ENCODE assay signal across 9 cellular contexts in the genomic region with DNA sequence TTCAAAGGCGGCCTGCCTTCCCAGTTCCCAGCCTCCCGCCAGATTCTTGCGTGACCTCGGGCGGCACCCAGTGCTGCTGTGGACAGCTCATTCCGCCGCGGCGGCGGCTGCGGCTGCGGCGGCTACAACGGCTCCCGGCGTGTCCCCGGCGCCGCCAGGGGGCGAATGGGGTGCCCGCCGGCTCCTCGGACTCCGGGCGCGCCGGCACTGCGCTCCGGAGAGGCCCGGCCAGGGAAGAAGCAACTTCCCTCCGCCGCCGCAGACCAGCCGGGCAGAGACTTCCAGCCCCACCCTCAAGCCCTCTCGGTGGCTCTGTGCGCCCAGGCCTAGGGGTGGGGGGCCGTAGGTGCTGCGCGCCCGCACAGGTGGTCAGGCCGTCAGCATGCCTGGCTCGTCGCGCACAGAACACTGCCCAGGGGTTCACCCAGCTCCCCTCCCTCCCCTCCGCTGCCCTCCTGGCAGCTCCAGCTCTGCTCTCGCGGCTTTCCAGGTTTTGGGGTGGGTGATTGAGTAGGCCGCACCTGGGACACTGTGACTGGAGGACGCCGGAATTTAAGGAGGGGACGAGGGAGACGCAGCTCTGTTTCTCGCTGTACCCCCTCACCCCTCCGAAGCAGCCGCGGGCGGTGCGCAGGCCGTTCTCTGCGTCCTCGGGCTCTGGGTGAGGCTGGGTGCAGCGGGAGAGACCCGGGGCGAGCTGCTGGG. TPM values are rescaled to one million over a fixed set of nuclear protein-coding genes. Genes with fewer than 3 reads are reported as not detected.
DNase-seq lines count a peak whose midpoint lies in the region; FAIRE-seq and TF ChIP-seq lines count a peak whose summit lies in the region.
"Had no signal": no experiment of that assay in that cellular context is flagged by ENCODE, and none has a peak within 500 bp of the region (broad histone marks: within the 10 kb centered on the region; RNA-seq: fewer than 3 reads in every experiment).

No MANE protein-coding gene starts in this region.

- H2BK15ac ChIP-seq in mesendoderm (replicated peaks; ENCODE audit: low read depth), result no peak overlapping the region

- H2BK5ac ChIP-seq in mesendoderm (ENCODE audit: low read length), result no peak overlapping the region

- H3K36me3 ChIP-seq in endothelial cell of umbilical vein (ENCODE audit: control insufficient read depth in 2 of 2, extremely low read depth in 1 of 2, insufficient read depth in 2 of 2, low read length in 2 of 2) (no peaks in the 10 kb centered on the region), mesendoderm (ENCODE audit: control insufficient read depth, insufficient read depth, low read length) (no peaks in the 10 kb centered on the region)

- H3K4me2 ChIP-seq in endothelial cell of umbilical vein (ENCODE audit: insufficient read depth, low read length) (no peak overlapping the region), mesendoderm (ENCODE audit: low read length) (peak overlapping the region; percentile 56)

- no peak overlapping the region for H2AK5ac ChIP-seq in mesendoderm (ENCODE audit: low read length)

- BruUV-seq in endothelial cell of umbilical vein (replicated peaks; lab: Mats Ljungman, UMichigan), result no TSS peak

- dilution Hi-C loops in endothelial cell of umbilical vein (cut with MboI; ENCODE audit: extremely low pct_ligation_motif_present, low sequenced_read_pairs), result no loop called here

- no peaks in the 10 kb centered on the region for H3K79me1 ChIP-seq in mesendoderm (ENCODE audit: low read length)

- no peak overlapping the region for H3K9ac ChIP-seq in endothelial cell of umbilical vein (replicated peaks; ENCODE audit: extremely low read depth, insufficient read depth, low read length)
- H3K9ac ChIP-seq in mesendoderm (ENCODE audit: low read length), result peak overlapping the region; percentile 51

- H3K4me1 ChIP-seq in endothelial cell of umbilical vein (ENCODE audit: control insufficient read depth, extremely low read depth, insufficient read depth, low read length) (no peaks in the 10 kb centered on the region), mesendoderm (ENCODE audit: control insufficient read depth, low read depth, low read length) (no peaks in the 10 kb centered on the region)

- TF ChIP-seq POLR2A in endothelial cell of umbilical vein (IDR thresholded peaks at IDR 0.05; ENCODE audit: low read depth, low read length), result no peak

- CTCF ChIA-PET in endothelial cell of umbilical vein (lab: Charles Lee), result interaction anchor here (0.6 to 6.6 kb wide), 58 partner anchors 9 to 576 kb away, joined by 3 to 379 read pairs (median 5); a partner anchor contains a TSS

- H3K79me2 ChIP-seq in endothelial cell of umbilical vein (ENCODE audit: control insufficient read depth, insufficient read depth, low read length), result no peaks in the 10 kb centered on the region
- no peaks in the 10 kb centered on the region for H3K79me2 ChIP-seq in mesendoderm (ENCODE audit: control insufficient read depth, insufficient read depth, low read length)

- peak; percentile 74 for FAIRE-seq in endothelial cell of umbilical vein (lab: Jason Lieb, UNC)
- FAIRE-seq: A204.1 had no signal

- peak overlapping the region; percentile 49 for H3K56ac ChIP-seq in mesendoderm (ENCODE audit: low read length)

- intact Hi-C loops in endothelial cell of umbilical vein (cut with micrococcal nuclease), result loop anchor here (2.0 kb wide), 1 partner anchor 39 kb away; no protein-coding TSS in a partner anchor

- DNase-seq in NCI-H1092 treated with DMSO at 0.1 percent for 48 hours (lab: John Stamatoyannopoulos, UW), result peak; percentile 8
- no peak for DNase-seq in NCI-H1092 (lab: John Stamatoyannopoulos, UW)
- peak; percentile 5 for DNase-seq in NCI-H146 treated with DMSO at 0.1 percent for 48 hours (lab: John Stamatoyannopoulos, UW; ENCODE audit: unreplicated experiment)
- peak; percentile 59 for DNase-seq in activated CD8-positive, alpha-beta memory T cell treated with anti-CD3 and anti-CD28 coated beads, Interleukin-2, amount 50 U/mL, for 4 hours
- peak; percentile 61 for DNase-seq in endothelial cell of umbilical vein (ENCODE audit: low read depth, low spot score)
- DNase-seq in mesendoderm, result peak; percentile 67
- peak; percentile 35 for DNase-seq in stimulated activated CD8-positive, alpha-beta memory T cell treated with anti-CD3 and anti-CD28 coated beads, Interleukin-12 subunit alpha, Interleukin-12 subunit beta, amount 100 ng/mL, for 4 hours (ENCODE audit: low read depth)
- no peak for DNase-seq in NCI-H774 (lab: John Stamatoyannopoulos, UW)

- H4K5ac ChIP-seq in mesendoderm (ENCODE audit: low read length), result no peak overlapping the region

- POLR2A ChIA-PET in endothelial cell of umbilical vein (lab: Charles Lee), result interaction anchor here (1.1 kb wide), 1 partner anchor 103 kb away, joined by 3 read pairs; no protein-coding TSS in a partner anchor

- no peak overlapping the region for H3K27ac ChIP-seq in endothelial cell of umbilical vein (ENCODE audit: insufficient read depth, low read depth, low read length)
- no peak overlapping the region for H3K27ac ChIP-seq in mesendoderm (ENCODE audit: low read depth, low read length)

- peak; percentile 67 to 77 for TF ChIP-seq CTCF in endothelial cell of umbilical vein (IDR thresholded peaks at IDR 0.05; ENCODE audit: extremely low read depth in 1 of 2, insufficient read depth in 1 of 2, low read depth in 1 of 2, low read length in 2 of 2)

- H2AFZ ChIP-seq in endothelial cell of umbilical vein (ENCODE audit: low read depth, low read length), result peak overlapping the region; percentile 37

- H3K4ac ChIP-seq in mesendoderm (ENCODE audit: low read depth, low read length), result no peak overlapping the region

- H3K9me3 ChIP-seq in endothelial cell of umbilical vein (replicated peaks; ENCODE audit: control insufficient read depth, insufficient read depth, low read length), result no peaks in the 10 kb centered on the region

- H2BK120ac ChIP-seq in mesendoderm (ENCODE audit: low read depth, low read length), result no peak overlapping the region

- H3K27me3 ChIP-seq in endothelial cell of umbilical vein (ENCODE audit: control insufficient read depth in 2 of 2, insufficient read depth in 2 of 2, low read length in 2 of 2) (peaks cover 0 to 6% of the 10 kb centered on the region in 2 experiments), mesendoderm (ENCODE audit: insufficient read depth, low read length, poor library complexity) (peaks cover 31% of the 10 kb centered on the region)

- no peaks in the 10 kb centered on the region for H3K9me1 ChIP-seq in endothelial cell of umbilical vein (replicated peaks; ENCODE audit: control insufficient read depth, extremely low read depth, insufficient read depth, low read length)

- peak overlapping the region in 1 of 3 experiments; percentile 8 for H3K4me3 ChIP-seq in endothelial cell of umbilical vein (replicated peaks in 1 of 3; ENCODE audit: insufficient read depth in 1 of 3, low read depth in 1 of 3, low read length in 3 of 3)
- no peak overlapping the region for H3K4me3 ChIP-seq in mesendoderm (ENCODE audit: low read length)

- no CpG with 5 or more reads among the region's 64 CpGs for WGBS in mesendoderm (ENCODE audit: extremely low coverage, insufficient coverage, low lambda C conversion rate)

- no peak overlapping the region for H4K8ac ChIP-seq in mesendoderm (ENCODE audit: low read depth, low read length)

- no peak overlapping the region for H3K18ac ChIP-seq in mesendoderm (ENCODE audit: low read length)

- no peaks in the 10 kb centered on the region for H4K20me1 ChIP-seq in endothelial cell of umbilical vein (replicated peaks; ENCODE audit: control insufficient read depth, extremely low read depth, insufficient read depth, low read length)

- no peak overlapping the region for H3K23ac ChIP-seq in mesendoderm (ENCODE audit: low read length)

TF ChIP-seq in endothelial cell of umbilical vein, 7 proteins besides CTCF, POLR2A, EP300 and RAD21 (continues in another document):
- TF ChIP-seq, protein P1, sequence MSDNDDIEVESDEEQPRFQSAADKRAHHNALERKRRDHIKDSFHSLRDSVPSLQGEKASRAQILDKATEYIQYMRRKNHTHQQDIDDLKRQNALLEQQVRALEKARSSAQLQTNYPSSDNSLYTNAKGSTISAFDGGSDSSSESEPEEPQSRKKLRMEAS (IDR thresholded peaks at IDR 0.05; ENCODE audit: insufficient read depth, insufficient read length), result no peak
- TF ChIP-seq GATA2 (IDR thresholded peaks at IDR 0.05; ENCODE audit: insufficient read depth, insufficient read length, low read depth, low read length), result no peak

RNA-seq across cellular contexts. Expression of a gene that starts 20.2 kb away (rescaled TPM):
- total RNA-seq in endothelial cell of umbilical vein, result 2.4 and 3.3 TPM in 2 replicates
- 0.62 and 0.86 TPM in 2 replicates for polyA plus RNA-seq in endothelial cell of umbilical vein
- polyA plus RNA-seq in endothelial cell of umbilical vein (2011; cell fraction: cytosol; rRNA removed), result 0.56 and 0.63 TPM in 2 replicates
- 2.4 and 3.3 TPM in 2 replicates for polyA plus RNA-seq in endothelial cell of umbilical vein (2011; cell fraction: nucleus; rRNA removed)
- polyA plus RNA-seq in endothelial cell of umbilical vein (2012), result 1.5 and 1.6 TPM in 2 replicates
- 2.3 and 2.6 TPM in 2 replicates for polyA minus RNA-seq in endothelial cell of umbilical vein
- polyA minus RNA-seq in endothelial cell of umbilical vein (2011; cell fraction: cytosol; rRNA and poly(A)+ RNA removed), result 0.31 TPM
- 3.5 and 4.8 TPM in 2 replicates for polyA minus RNA-seq in endothelial cell of umbilical vein (2011; cell fraction: nucleus; rRNA and poly(A)+ RNA removed)
- polyA plus RNA-seq in mesendoderm (2013, experiment 1 of 2), result 0.04 TPM
- 0.04 TPM for polyA plus RNA-seq in mesendoderm (2013, experiment 2 of 2)

RNA-seq across cellular contexts. Expression of a gene that starts 29.0 kb away (rescaled TPM):
- total RNA-seq in endothelial cell of umbilical vein, result 28.9 and 36.0 TPM in 2 replicates
- polyA plus RNA-seq in endothelial cell of umbilical vein, result 41.5 and 50.4 TPM in 2 replicates
- polyA plus RNA-seq in endothelial cell of umbilical vein (2011; cell fraction: cytosol; rRNA removed), result 26.3 and 29.5 TPM in 2 replicates
- 6.8 and 12.5 TPM in 2 replicates for polyA plus RNA-seq in endothelial cell of umbilical vein (2011; cell fraction: nucleus; rRNA removed)
- 22.8 and 28.5 TPM in 2 replicates for polyA plus RNA-seq in endothelial cell of umbilical vein (2012)
- polyA minus RNA-seq in endothelial cell of umbilical vein, result 22.2 and 29.3 TPM in 2 replicates
- 64.1 TPM for polyA minus RNA-seq in endothelial cell of umbilical vein (2011; cell fraction: cytosol; rRNA and poly(A)+ RNA removed)
- polyA minus RNA-seq in endothelial cell of umbilical vein (2011; cell fraction: nucleus; rRNA and poly(A)+ RNA removed), result 5.0 and 6.4 TPM in 2 replicates
- 21.9 TPM for polyA plus RNA-seq in mesendoderm (2013, experiment 1 of 2)
- polyA plus RNA-seq in mesendoderm (2013, experiment 2 of 2), result 20.3 TPM

RNA-seq across cellular contexts. Expression of a gene that starts 32.1 kb away (rescaled TPM):
- 8.1 and 8.2 TPM in 2 replicates for total RNA-seq in endothelial cell of umbilical vein
- 1.1 and 1.3 TPM in 2 replicates for polyA plus RNA-seq in endothelial cell of umbilical vein
- polyA plus RNA-seq in endothelial cell of umbilical vein (2011; cell fraction: cytosol; rRNA removed), result 1.2 TPM in 2 replicates
- 1.8 and 2.4 TPM in 2 replicates for polyA plus RNA-seq in endothelial cell of umbilical vein (2011; cell fraction: nucleus; rRNA removed)
- 2.8 and 3.3 TPM in 2 replicates for polyA plus RNA-seq in endothelial cell of umbilical vein (2012)
- 3.3 and 4.3 TPM in 2 replicates for polyA minus RNA-seq in endothelial cell of umbilical vein
- polyA minus RNA-seq in endothelial cell of umbilical vein (2011; cell fraction: cytosol; rRNA and poly(A)+ RNA removed), result 6.6 TPM
- 7.5 and 7.9 TPM in 2 replicates for polyA minus RNA-seq in endothelial cell of umbilical vein (2011; cell fraction: nucleus; rRNA and poly(A)+ RNA removed)
- 0.86 TPM for polyA plus RNA-seq in mesendoderm (2013, experiment 1 of 2)
- polyA plus RNA-seq in mesendoderm (2013, experiment 2 of 2), result 0.77 TPM

Comparison
In these comparisons a context has a peak if more than half of its experiments do, and no peak if none do; other contexts are left out.
1. DNase-seq: peak in NCI-H1092 treated with DMSO at 0.1 percent for 48 hours (single experiment), NCI-H146 treated with DMSO at 0.1 percent for 48 hours (single experiment), activated CD8-positive, alpha-beta memory T cell treated with anti-CD3 and anti-CD28 coated beads, Interleukin-2, amount 50 U/mL, for 4 hours (single experiment), endothelial cell of umbilical vein (single experiment), mesendoderm (single experiment) and stimulated activated CD8-positive, alpha-beta memory T cell treated with anti-CD3 and anti-CD28 coated beads, Interleukin-12 subunit alpha, Interleukin-12 subunit beta, amount 100 ng/mL, for 4 hours (single experiment); none in NCI-H1092 (single experiment) and NCI-H774 (single experiment).